29 cellular contexts compared by ENCODE assay signal in the genomic region with DNA sequence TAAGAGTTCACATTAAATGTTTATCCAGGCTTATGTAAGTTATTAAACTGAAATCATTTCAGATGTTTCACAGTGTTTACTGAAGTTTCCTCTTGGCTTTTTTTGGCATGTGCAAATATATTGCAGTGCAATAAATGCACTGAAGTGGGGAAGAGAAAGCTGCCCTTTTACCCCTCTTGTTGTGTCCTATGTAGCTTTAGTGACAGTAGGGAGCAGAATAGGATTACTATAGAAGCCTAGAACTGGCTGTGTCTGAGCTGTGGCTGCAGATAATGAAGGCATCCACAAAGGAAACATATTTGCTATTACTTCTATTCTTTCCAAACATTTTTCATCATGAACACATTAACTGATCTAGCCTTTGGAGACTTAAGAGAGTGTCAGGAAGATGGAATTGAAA. TPM values are rescaled to one million over a fixed set of nuclear protein-coding genes. Genes with fewer than 3 reads are reported as not detected.
DNase-seq lines count a peak whose midpoint lies in the region; FAIRE-seq and TF ChIP-seq lines count a peak whose summit lies in the region.
"Had no signal": no experiment of that assay in that cellular context is flagged by ENCODE, and none has a peak within 500 bp of the region (broad histone marks: within the 10 kb centered on the region; RNA-seq: fewer than 3 reads in every experiment).

No MANE protein-coding gene starts in this region.

- DNase-seq in DMS53 (lab: John Stamatoyannopoulos, UW): peak; percentile 79
- peak; percentile 4 for DNase-seq in OCI-M1 (lab: John Stamatoyannopoulos, UW)
- DNase-seq in right atrium auricular region (ENCODE audit: low spot score): no peak
- DNase-seq in immature natural killer cell: no peak
- no peak for DNase-seq in nucleus accumbens (lab: John Stamatoyannopoulos, UW)
- DNase-seq: activated CD4-positive, alpha-beta T cell treated with anti-CD3 and anti-CD28 coated beads for 1 hour; activated CD8-positive, alpha-beta T cell treated with anti-CD3 and anti-CD28 coated beads for 36 hours; activated gamma-delta T cell treated with Interleukin-2 at 50 U/mL for 16 hours; activated naive CD8-positive, alpha-beta T cell treated with anti-CD3 and anti-CD28 coated beads, Interleukin-2, amount 50 U/mL, for 24 hours; body of pancreas; effector CD4-positive, alpha-beta T cell; erythroblast; GM23248; left ventricle myocardium superior; naive thymus-derived CD4-positive, alpha-beta T cell; NCI-H1092 treated with DMSO at 0.1 percent for 48 hours; NCI-H2029; stimulated activated CD4-positive, alpha-beta T cell treated with anti-CD3 and anti-CD28 coated beads, Interleukin-2, amount 100 ng/mL, for 48 hours had no signal

- no peaks in the 10 kb centered on the region for H3K4me1 ChIP-seq in right atrium auricular region
- H3K4me1 ChIP-seq: body of pancreas, SJSA1, suprapubic skin had no signal

- H3K4me3 ChIP-seq in right atrium auricular region: no peak overlapping the region
- H3K4me3 ChIP-seq: body of pancreas, GM23248, SJSA1, suprapubic skin had no signal

- no peak overlapping the region for H3K27ac Mint-ChIP-seq in immature natural killer cell
- H3K27ac Mint-ChIP-seq: activated CD8-positive, alpha-beta T cell treated with anti-CD3 and anti-CD28 coated beads for 36 hours; activated naive CD8-positive, alpha-beta T cell treated with anti-CD3 and anti-CD28 coated beads, Interleukin-2, amount 50 U/mL, for 24 hours; mesothelial cell of epicardium; naive thymus-derived CD4-positive, alpha-beta T cell; stimulated activated memory B cell treated with anti-CD40 and anti-IgM and Interleukin-4, amounts not matched to agents 10 μg/mL and 1 μg/mL and 100 μg/mL, for 72 hours; T-helper 1 cell treated with Interleukin-12 subunit alpha and Interleukin-12 subunit beta and Interleukin-4 antibody, amounts not matched to agents 30 μg/mL and 1 μg/mL, for 36 hours had no signal

- peak; percentile 41 for FAIRE-seq in islet of Langerhans (lab: Jason Lieb, UNC)
- FAIRE-seq: frontal cortex, G401.6, urothelium cell line had no signal

- H3K27ac ChIP-seq in 22Rv1: no peak overlapping the region
- H3K27ac ChIP-seq in right atrium auricular region: no peak overlapping the region
- H3K27ac ChIP-seq: body of pancreas, GM23248, SJSA1, suprapubic skin had no signal

- H3K4me3 Mint-ChIP-seq in immature natural killer cell: no peak overlapping the region
- H3K4me3 Mint-ChIP-seq: activated CD8-positive, alpha-beta T cell treated with anti-CD3 and anti-CD28 coated beads for 36 hours; activated naive CD8-positive, alpha-beta T cell treated with anti-CD3 and anti-CD28 coated beads, Interleukin-2, amount 50 U/mL, for 24 hours; mesothelial cell of epicardium; naive thymus-derived CD4-positive, alpha-beta T cell; stimulated activated memory B cell treated with anti-CD40 and anti-IgM and Interleukin-4, amounts not matched to agents 10 μg/mL and 1 μg/mL and 100 μg/mL, for 72 hours; T-helper 1 cell treated with Interleukin-12 subunit alpha and Interleukin-12 subunit beta and Interleukin-4 antibody, amounts not matched to agents 30 μg/mL and 1 μg/mL, for 36 hours had no signal

- H3K9me3 Mint-ChIP-seq in immature natural killer cell: peaks cover 3 to 14% (median 11%) of the 10 kb centered on the region in 6 donors
- H3K9me3 Mint-ChIP-seq: activated CD8-positive, alpha-beta T cell treated with anti-CD3 and anti-CD28 coated beads for 36 hours; activated naive CD8-positive, alpha-beta T cell treated with anti-CD3 and anti-CD28 coated beads, Interleukin-2, amount 50 U/mL, for 24 hours; stimulated activated memory B cell treated with anti-CD40 and anti-IgM and Interleukin-4, amounts not matched to agents 10 μg/mL and 1 μg/mL and 100 μg/mL, for 72 hours; T-helper 1 cell treated with Interleukin-12 subunit alpha and Interleukin-12 subunit beta and Interleukin-4 antibody, amounts not matched to agents 30 μg/mL and 1 μg/mL, for 36 hours had no signal

- H3K27me3 ChIP-seq in right atrium auricular region: no peaks in the 10 kb centered on the region
- H3K27me3 ChIP-seq: body of pancreas, SJSA1, suprapubic skin had no signal

- H3K9me3 ChIP-seq in right atrium auricular region: no peaks in the 10 kb centered on the region
- H3K9me3 ChIP-seq: body of pancreas, SJSA1, suprapubic skin had no signal

- TF ChIP-seq CTCF in 22Rv1 (IDR thresholded peaks at IDR 0.05): peak; percentile 23; the same call in 1 of the 2 replicates
- TF ChIP-seq CTCF in right atrium auricular region (IDR thresholded peaks at IDR 0.05): no peak

- no peaks in the 10 kb centered on the region for H3K27me3 Mint-ChIP-seq in immature natural killer cell (ENCODE audit: low read depth in 3 of 3)
- H3K27me3 Mint-ChIP-seq: activated CD8-positive, alpha-beta T cell treated with anti-CD3 and anti-CD28 coated beads for 36 hours; activated naive CD8-positive, alpha-beta T cell treated with anti-CD3 and anti-CD28 coated beads, Interleukin-2, amount 50 U/mL, for 24 hours; naive thymus-derived CD4-positive, alpha-beta T cell; stimulated activated memory B cell treated with anti-CD40 and anti-IgM and Interleukin-4, amounts not matched to agents 10 μg/mL and 1 μg/mL and 100 μg/mL, for 72 hours had no signal

- H3K4me1 Mint-ChIP-seq in immature natural killer cell: no peaks in the 10 kb centered on the region
- H3K4me1 Mint-ChIP-seq: activated naive CD8-positive, alpha-beta T cell treated with anti-CD3 and anti-CD28 coated beads, Interleukin-2, amount 50 U/mL, for 24 hours; naive thymus-derived CD4-positive, alpha-beta T cell; stimulated activated memory B cell treated with anti-CD40 and anti-IgM and Interleukin-4, amounts not matched to agents 10 μg/mL and 1 μg/mL and 100 μg/mL, for 72 hours had no signal

- H3K36me3 Mint-ChIP-seq in immature natural killer cell: no peaks in the 10 kb centered on the region
- H3K36me3 Mint-ChIP-seq: mesothelial cell of epicardium; naive thymus-derived CD4-positive, alpha-beta T cell; stimulated activated memory B cell treated with anti-CD40 and anti-IgM and Interleukin-4, amounts not matched to agents 10 μg/mL and 1 μg/mL and 100 μg/mL, for 72 hours had no signal

- H3K36me3 ChIP-seq in right atrium auricular region: no peaks in the 10 kb centered on the region
- H3K36me3 ChIP-seq: SJSA1, suprapubic skin had no signal

RNA-seq across cellular contexts. Expression of gene CNTN1, which starts 24.1 kb away (rescaled TPM):
- under 1 TPM; 0.16 to 0.19 TPM for total RNA-seq in right atrium auricular region
- not detected for polyA plus RNA-seq in immature natural killer cell
- total RNA-seq: activated CD8-positive, alpha-beta T cell treated with anti-CD3 and anti-CD28 coated beads for 36 hours; LHCN-M2; naive thymus-derived CD4-positive, alpha-beta T cell had no signal
- polyA plus RNA-seq: naive thymus-derived CD4-positive, alpha-beta T cell had no signal

Comparison
In these comparisons a context has a peak if more than half of its experiments do, and no peak if none do; other contexts are left out.
1. DNase-seq: peak in DMS53 (single experiment) and OCI-M1 (single experiment); none in right atrium auricular region (single experiment), immature natural killer cell (0 of 3) and nucleus accumbens (0 of 56).